ENCODE assay signal across 8 cellular contexts in the genomic region with DNA sequence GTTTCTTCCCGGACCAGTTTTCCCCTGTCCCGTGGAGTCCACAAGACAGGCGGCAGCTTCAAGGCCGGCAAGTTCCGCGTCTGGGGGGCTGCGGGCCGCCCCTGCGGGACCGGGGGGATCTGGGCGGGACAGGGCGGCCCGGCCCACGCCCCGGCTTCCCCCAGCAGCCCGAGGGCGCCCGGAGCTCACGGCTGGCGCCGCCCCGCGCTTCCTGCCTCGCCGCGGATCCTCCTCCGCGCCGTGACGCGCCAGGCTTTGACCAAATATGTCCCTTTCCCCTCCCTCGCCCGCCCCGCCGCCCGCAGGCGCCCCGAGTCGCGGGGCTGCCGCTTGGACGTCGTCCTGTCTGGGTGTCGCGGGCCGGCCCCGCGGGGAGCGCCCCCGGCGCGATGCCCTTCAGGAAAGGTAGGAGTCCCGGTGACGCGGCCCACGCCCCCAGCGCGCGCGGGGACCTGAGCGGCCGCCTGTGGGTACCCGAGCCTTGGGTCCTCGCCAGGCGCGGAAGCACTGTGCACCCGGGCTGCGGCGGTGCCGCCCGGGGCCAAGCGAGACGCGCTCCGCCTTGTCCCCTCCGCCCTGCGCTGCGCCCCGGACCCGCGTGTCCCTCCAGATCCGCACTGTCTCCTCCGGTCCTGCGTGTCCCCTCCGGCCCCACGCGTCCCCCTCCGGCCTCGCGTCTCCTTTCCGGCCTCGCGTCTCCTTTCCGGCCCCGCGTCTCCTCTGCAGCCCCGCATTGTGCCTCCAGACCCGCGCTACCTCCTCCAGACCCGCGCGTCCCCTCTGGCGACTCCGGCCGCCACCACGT. TPM values are rescaled to one million over a fixed set of nuclear protein-coding genes. Genes with fewer than 3 reads are reported as not detected.
DNase-seq lines count a peak whose midpoint lies in the region; ATAC-seq and TF ChIP-seq lines count a peak whose summit lies in the region.

No MANE protein-coding gene starts in this region.

- under 1% methylated on average over 106 of the region's 106 CpGs for WGBS in right cardiac atrium

- no peaks in the 10 kb centered on the region for H3K36me3 Mint-ChIP-seq in T-helper 17 cell (ENCODE audit: low read depth)

- H3K4me3 Mint-ChIP-seq in T-helper 17 cell = peak overlapping the region; percentile 93

- H3K4me1 ChIP-seq in right cardiac atrium (ENCODE audit: control insufficient read depth, insufficient read depth, low read length) (no peaks in the 10 kb centered on the region), rectal smooth muscle tissue (ENCODE audit: control insufficient read depth, insufficient read depth, low read length) (peaks cover 3% of the 10 kb centered on the region), uterus (peaks cover 0 to 10% of the 10 kb centered on the region in 2 donors)

- H3K4me1 Mint-ChIP-seq in T-helper 17 cell = peaks cover 71% of the 10 kb centered on the region

- peak overlapping the region; percentile 73 for H3K4me3 ChIP-seq in right cardiac atrium (ENCODE audit: low read length)
- peak overlapping the region; percentile 82 for H3K4me3 ChIP-seq in rectal smooth muscle tissue (ENCODE audit: low read length)
- H3K4me3 ChIP-seq in uterus = peak overlapping the region; percentile 55 to 77

- H3K9me3 ChIP-seq in T-helper 17 cell (ENCODE audit: control insufficient read depth, low read length, poor library complexity, severe bottlenecking) (no peaks in the 10 kb centered on the region), right cardiac atrium (ENCODE audit: control insufficient read depth, low read length) (no peaks in the 10 kb centered on the region), uterus (no peaks in the 10 kb centered on the region)

- peak; percentile 60 to 79 for TF ChIP-seq POLR2A in uterus (IDR thresholded peaks at IDR 0.05)

- intact Hi-C loops in right cardiac atrium (cut with DNase I) (loop anchor here in 1 of 4 donors (5.0 kb wide), 1 partner anchor 33 kb away; no protein-coding TSS in a partner anchor), uterus (cut with DNase I; ENCODE audit: low total_unique reads) (loop anchor here (5.0 to 10.0 kb wide), 2 partner anchors 60 to 203 kb away; a partner anchor contains a TSS)

- peak overlapping the region; percentile 97 for H3K27ac Mint-ChIP-seq in T-helper 17 cell

- DNase-seq in ELR (ENCODE audit: low read depth) (peak; percentile 89), KG1 (lab: John Stamatoyannopoulos, UW) (peak; percentile 78), T-helper 17 cell (peak; percentile 82 to 85 (median 84)), amygdala (lab: John Stamatoyannopoulos, UW) (peak in 53 of 56 donors; percentile 34 to 87 (median 68)), right cardiac atrium (peak; percentile 94 to 98 (median 96)), uterus (peak; percentile 89 to 90)

- H3K27me3 Mint-ChIP-seq in T-helper 17 cell = no peaks in the 10 kb centered on the region

- no peaks in the 10 kb centered on the region for H3K27me3 ChIP-seq in right cardiac atrium (ENCODE audit: control insufficient read depth, insufficient read depth)
- H3K27me3 ChIP-seq in rectal smooth muscle tissue (ENCODE audit: control insufficient read depth, insufficient read depth, low read length) = no peaks in the 10 kb centered on the region
- no peaks in the 10 kb centered on the region for H3K27me3 ChIP-seq in uterus

- TF ChIP-seq CTCF in uterus (IDR thresholded peaks at IDR 0.05) = no peak

- H3K36me3 ChIP-seq in rectal smooth muscle tissue (ENCODE audit: control insufficient read depth, insufficient read depth, low read length) (no peaks in the 10 kb centered on the region), uterus (no peaks in the 10 kb centered on the region)

- ATAC-seq in GM21737 (IDR thresholded peaks at IDR 0.05; ENCODE audit: unreplicated experiment) (peak; percentile 66), T-helper 17 cell (peak; percentile 86), right cardiac atrium (peak; percentile 96)

- peak overlapping the region; percentile 65 for H3K27ac ChIP-seq in right cardiac atrium (ENCODE audit: low read length)
- H3K27ac ChIP-seq in rectal smooth muscle tissue (ENCODE audit: low read depth, low read length) = peak overlapping the region; percentile 72
- peak overlapping the region; percentile 87 to 89 for H3K27ac ChIP-seq in uterus

- no peak overlapping the region for H3K9ac ChIP-seq in rectal smooth muscle tissue (ENCODE audit: low read length)

RNA-seq across cellular contexts. Expression of a gene that starts 56.0 kb away (rescaled TPM):
- total RNA-seq in T-helper 17 cell = 100 to 1,000 TPM; 133 to 146 TPM
- 10 to 100 TPM; 51.6 to 66.5 (median 57.1) TPM for total RNA-seq in right cardiac atrium
- polyA plus RNA-seq in right cardiac atrium = 51.0 TPM
- 100 to 1,000 TPM in 3 of 4 donors, 10 to 100 TPM in 1; 64.4 to 163 (median 146) TPM for total RNA-seq in uterus

RNA-seq across cellular contexts. Expression of a gene that starts 57.9 kb away (rescaled TPM):
- 100 to 1,000 TPM in 1 of 2 donors, 10 to 100 TPM in 1; 93.3 to 146 TPM for total RNA-seq in T-helper 17 cell
- total RNA-seq in right cardiac atrium = 10 to 100 TPM; 10.5 to 15.1 (median 11.7) TPM
- polyA plus RNA-seq in right cardiac atrium = 11.2 TPM
- total RNA-seq in uterus = 10 to 100 TPM in 3 of 4 donors, 1 to 10 TPM in 1; 7.4 to 54.5 (median 14.7) TPM

Comparison
In these comparisons a context has a peak if more than half of its experiments do, and no peak if none do; other contexts are left out.
1. Peak in every context shown above with its lines: DNase-seq, ATAC-seq, H3K4me3 ChIP-seq and H3K27ac ChIP-seq.